13 cellular contexts compared by ENCODE assay signal in genomic region chr14:74194875-74195274, GRCh38. TPM values are rescaled to one million over a fixed set of nuclear protein-coding genes. Genes with fewer than 3 reads are reported as not detected.
"Had no signal": no experiment of that assay in that cellular context is flagged by ENCODE, and none has a peak within 500 bp of the region (broad histone marks: within the 10 kb centered on the region; RNA-seq: fewer than 3 reads in every experiment).

No MANE protein-coding gene starts in this region.

RNA-seq across cellular contexts. Expression of gene VSX2, which starts 44.4 kb away (rescaled TPM):
- total RNA-seq: stomach, subcutaneous adipose tissue, suprapubic skin, temporal lobe, thoracic aorta, thyroid gland, tibial nerve, transverse colon, upper lobe of right lung, ureter, urinary bladder, uterus, vagina had no signal
